Comparison of ENCODE assay signal across 1 cellular context in the genomic region with DNA sequence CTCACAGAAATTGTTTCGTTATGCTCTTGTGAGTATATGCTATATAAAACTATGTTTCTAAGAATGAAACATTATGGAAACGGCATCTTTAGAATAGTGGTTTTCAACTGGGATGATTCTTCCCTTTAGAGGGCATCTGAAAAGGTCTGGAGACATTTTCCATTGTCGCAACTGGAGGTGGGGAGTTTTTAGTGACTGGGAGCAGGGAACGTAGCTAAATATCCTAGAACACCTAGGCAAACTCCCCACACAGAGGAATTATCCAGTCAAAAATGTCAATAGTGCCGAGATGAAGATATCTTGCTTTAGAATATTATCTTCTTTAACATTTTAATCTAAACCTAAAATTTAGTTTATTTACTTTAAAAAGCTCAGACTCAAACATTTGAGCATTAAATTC.
TF ChIP-seq lines count a peak whose summit lies in the region.

No MANE protein-coding gene starts in this region.

TF ChIP-seq in HepG2, 621 proteins besides CTCF, POLR2A, EP300 and RAD21 (continued from another document):
- TF ChIP-seq, protein P1, sequence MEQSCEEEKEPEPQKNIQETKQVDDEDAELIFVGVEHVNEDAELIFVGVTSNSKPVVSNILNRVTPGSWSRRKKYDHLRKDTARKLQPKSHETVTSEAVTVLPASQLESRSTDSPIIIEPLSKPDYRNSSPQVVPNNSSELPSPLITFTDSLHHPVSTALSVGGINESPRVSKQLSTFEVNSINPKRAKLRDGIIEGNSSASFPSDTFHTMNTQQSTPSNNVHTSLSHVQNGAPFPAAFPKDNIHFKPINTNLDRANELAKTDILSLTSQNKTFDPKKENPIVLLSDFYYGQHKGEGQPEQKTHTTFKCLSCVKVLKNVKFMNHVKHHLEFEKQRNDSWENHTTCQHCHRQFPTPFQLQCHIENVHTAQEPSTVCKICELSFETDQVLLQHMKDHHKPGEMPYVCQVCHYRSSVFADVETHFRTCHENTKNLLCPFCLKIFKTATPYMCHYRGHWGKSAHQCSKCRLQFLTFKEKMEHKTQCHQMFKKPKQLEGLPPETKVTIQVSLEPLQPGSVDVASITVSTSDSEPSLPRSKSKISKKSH (CRISPR knock-in tag; IDR thresholded peaks at IDR 0.05; ENCODE audit: borderline replicate concordance) = no peak
- TF ChIP-seq ZNF839 (CRISPR knock-in tag; IDR thresholded peaks at IDR 0.05; ENCODE audit: borderline replicate concordance) = no peak
- TF ChIP-seq ZNF75D (CRISPR knock-in tag; IDR thresholded peaks at IDR 0.05; ENCODE audit: borderline replicate concordance) = no peak
- TF ChIP-seq TFAP4 (IDR thresholded peaks at IDR 0.05; ENCODE audit: borderline replicate concordance, low read depth) = no peak
- no peak for TF ChIP-seq ZNF3 (CRISPR knock-in tag; IDR thresholded peaks at IDR 0.05)
TF ChIP-seq in HepG2: peak in this region for 0.
